In the genomic region with DNA sequence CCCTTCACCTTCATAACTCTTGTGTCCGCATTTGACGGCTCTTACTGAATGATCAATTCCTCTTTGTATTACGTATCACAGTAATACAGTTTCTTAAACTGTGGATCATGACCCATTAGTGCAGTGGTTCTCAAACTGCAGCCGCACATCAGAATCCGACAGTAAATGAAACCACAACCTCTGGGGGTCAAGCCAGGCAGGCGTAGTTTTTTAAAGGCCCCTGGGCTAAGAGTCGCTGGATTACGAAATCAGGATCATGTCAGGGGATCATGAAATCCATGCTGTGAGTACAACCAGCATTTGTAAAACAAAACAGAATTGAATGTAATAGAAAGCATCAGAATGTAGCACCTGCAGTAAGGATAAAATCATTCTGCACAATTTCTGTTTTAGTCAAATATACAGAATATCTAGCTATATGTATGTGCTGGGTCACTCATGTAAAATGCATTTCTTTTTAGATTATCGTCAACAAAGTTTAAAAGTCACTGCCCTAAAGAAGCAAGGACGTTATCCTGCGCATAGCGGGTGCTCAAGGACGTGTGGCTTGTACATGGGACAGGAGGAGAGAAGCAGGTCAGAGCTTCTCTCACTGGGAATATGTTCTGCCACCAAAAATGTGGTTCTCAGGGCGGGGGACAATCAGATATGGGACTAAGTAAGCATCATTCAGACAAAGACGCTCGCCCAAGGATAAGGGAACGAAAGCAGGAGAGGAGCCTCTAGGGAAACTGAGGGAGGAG, we compare ENCODE assay signal across 19 cellular contexts.
A peak's percentile ranks its signal among the peaks of the same experiment; 100 is the strongest.
DNase-seq lines count a peak whose midpoint lies in the region; ATAC-seq and TF ChIP-seq lines count a peak whose summit lies in the region.
"Had no signal": no experiment of that assay in that cellular context is flagged by ENCODE, and none has a peak within 500 bp of the region (broad histone marks: within the 10 kb centered on the region; RNA-seq: fewer than 3 reads in every experiment).

No MANE protein-coding gene starts in this region.

- CTCF ChIA-PET in PC-9 (lab: Charles Lee) = interaction anchor here (1.1 kb wide), 1 partner anchor 103 kb away, joined by 3 read pairs; no protein-coding TSS in a partner anchor

- H3K9me2 ChIP-seq in PC-9 (ENCODE audit: insufficient read depth) = no peaks in the 10 kb centered on the region

- peak; percentile 21 for DNase-seq in activated effector memory CD4-positive, alpha-beta T cell treated with anti-CD3 and anti-CD28 coated beads, Interleukin-2, amount 50 U/mL, for 16 hours
- no peak for DNase-seq in activated effector memory CD4-positive, alpha-beta T cell treated with Interleukin-2 at 50 U/mL for 16 hours
- DNase-seq in choroid plexus epithelial cell (ENCODE audit: low read depth) (peak; percentile 91), non-pigmented ciliary epithelial cell (ENCODE audit: low read depth) (peak; percentile 19), vagina (ENCODE audit: extremely low spot score in 2 of 2) (no peak), PC-9 (no peak)
- no peak for DNase-seq in activated CD4-positive, CD25-positive, alpha-beta regulatory T cell treated with anti-CD3 and anti-CD28 coated beads, Interleukin-2, amount 50 U/mL, for 72 hours
- DNase-seq: activated CD4-positive, alpha-beta T cell treated with anti-CD3 and anti-CD28 coated beads, Interleukin-2, amount 10 ng/mL, durations not matched to agents 24 days and 14 days; activated T-cell treated with anti-CD3 and anti-CD28 coated beads, Interleukin-2, amount 50 U/mL, for 48 hours; amniotic stem cell; Calu3; effector CD4-positive, alpha-beta T cell; Karpas-422; NCI-H1930; NCI-H526 treated with DMSO at 0.1 percent for 48 hours; retina; stimulated activated CD4-positive, alpha-beta T cell treated with anti-CD3 and anti-CD28 coated beads, Interleukin-4, amount 100 ng/mL, for 24 hours had no signal

- no TSS peak for BruUV-seq in PC-9 (replicated peaks; lab: Mats Ljungman, UMichigan)

- TF ChIP-seq CTCF in choroid plexus epithelial cell (conservative IDR thresholded peaks at IDR 0.05; ENCODE audit: low read depth, low read length) (no peak), vagina (IDR thresholded peaks at IDR 0.05) (no peak), PC-9 (conservative IDR thresholded peaks at IDR 0.05) (no peak)

- ATAC-seq in GM21367 (IDR thresholded peaks at IDR 0.05; ENCODE audit: unreplicated experiment) = no peak
- ATAC-seq: stimulated activated effector memory CD8-positive, alpha-beta T cell treated with anti-CD3 and anti-CD28 coated beads, Interleukin-12 subunit alpha, Interleukin-12 subunit beta, amount 100 ng/mL, for 72 hours had no signal

- no peak for TF ChIP-seq POLR2A in vagina (IDR thresholded peaks at IDR 0.05)

- H3K4me1 ChIP-seq in vagina = peaks cover 82% of the 10 kb centered on the region
- H3K4me1 ChIP-seq in PC-9 (replicated peaks; ENCODE audit: insufficient read depth) = peaks cover 1% of the 10 kb centered on the region; the same call in 1 of the 2 replicates

- no peak overlapping the region for H3K4me2 ChIP-seq in PC-9

- intact Hi-C loops in vagina (cut with DNase I) = loop anchor here (5.0 to 10.0 kb wide), 3 partner anchors 52 to 117 kb away; no protein-coding TSS in a partner anchor
- intact Hi-C loops in PC-9 (cut with micrococcal nuclease; ENCODE audit: unreplicated experiment) = no loop called here

- H3K27me3 ChIP-seq in vagina = no peaks in the 10 kb centered on the region
- no peaks in the 10 kb centered on the region for H3K27me3 ChIP-seq in PC-9 (ENCODE audit: insufficient read depth, low read depth)

- H3F3A ChIP-seq in PC-9 (ENCODE audit: insufficient read depth, low read depth) = peaks cover 5% of the 10 kb centered on the region; the same call in 1 of the 2 replicates

- no peak overlapping the region for H2AFZ ChIP-seq in PC-9

- H3K27ac ChIP-seq in vagina = peak overlapping the region; percentile 12
- no peak overlapping the region for H3K27ac ChIP-seq in PC-9

- POLR2A ChIA-PET in PC-9 (lab: Charles Lee; ENCODE audit: unreplicated experiment) = interaction anchor here (0.5 kb wide), 1 partner anchor 55 kb away, joined by 4 read pairs; no protein-coding TSS in a partner anchor

- H3K4me3 ChIP-seq in choroid plexus epithelial cell (ENCODE audit: low read depth, low read length) (no peak overlapping the region), vagina (no peak overlapping the region), PC-9 (no peak overlapping the region)

- H4K20me1 ChIP-seq in PC-9 (ENCODE audit: insufficient read depth) = peaks cover 6% of the 10 kb centered on the region

- H3K79me2 ChIP-seq in PC-9 (ENCODE audit: low read depth) = peaks cover 52% of the 10 kb centered on the region

- H3K36me3 ChIP-seq in vagina (no peaks in the 10 kb centered on the region), PC-9 (ENCODE audit: low read depth) (no peaks in the 10 kb centered on the region)

- H3K9me3 ChIP-seq in vagina (no peaks in the 10 kb centered on the region), PC-9 (ENCODE audit: insufficient read depth, low read depth) (no peaks in the 10 kb centered on the region)

Comparison
In these comparisons a context has a peak if more than half of its experiments do, and no peak if none do; other contexts are left out.
1. DNase-seq: peak in activated effector memory CD4-positive, alpha-beta T cell treated with anti-CD3 and anti-CD28 coated beads, Interleukin-2, amount 50 U/mL, for 16 hours (single experiment), choroid plexus epithelial cell (single experiment) and non-pigmented ciliary epithelial cell (single experiment); none in activated effector memory CD4-positive, alpha-beta T cell treated with Interleukin-2 at 50 U/mL for 16 hours (single experiment), vagina (0 of 2), PC-9 (0 of 2) and activated CD4-positive, CD25-positive, alpha-beta regulatory T cell treated with anti-CD3 and anti-CD28 coated beads, Interleukin-2, amount 50 U/mL, for 72 hours (single experiment).